11 cellular contexts compared by ENCODE assay signal in genomic region chr3:45864760-45865567, GRCh38. TPM values are rescaled to one million over a fixed set of nuclear protein-coding genes. Genes with fewer than 3 reads are reported as not detected.
DNase-seq lines count a peak whose midpoint lies in the region; ATAC-seq, FAIRE-seq and TF ChIP-seq lines count a peak whose summit lies in the region.
"Had no signal": no experiment of that assay in that cellular context is flagged by ENCODE, and none has a peak within 500 bp of the region (broad histone marks: within the 10 kb centered on the region; RNA-seq: fewer than 3 reads in every experiment).

No MANE protein-coding gene starts in this region.

- FAIRE-seq in H54 (lab: Jason Lieb, UNC) = no peak
- FAIRE-seq in HepG2 (lab: Jason Lieb, UNC) = no peak
- FAIRE-seq: A549 had no signal

- no peak overlapping the region for H3K27ac Mint-ChIP-seq in naive thymus-derived CD8-positive, alpha-beta T cell

- H3K27me3 ChIP-seq in HepG2 (ENCODE audit: control insufficient read depth in 1 of 2, insufficient read depth in 2 of 2, low read length in 2 of 2) = no peaks in the 10 kb centered on the region; a peak in 3 of 5 replicates

- H3K27ac ChIP-seq in HepG2 (ENCODE audit: extremely low read length, insufficient read depth, low read length) = no peak overlapping the region
- H3K27ac ChIP-seq: A549 had no signal

- H3K9me3 Mint-ChIP-seq in naive thymus-derived CD8-positive, alpha-beta T cell = peaks cover 0 to 5% (median 2%) of the 10 kb centered on the region in 9 donors

- H3K4me3 ChIP-seq in HepG2 (replicated peaks in 1 of 3; ENCODE audit: insufficient read depth in 1 of 3, low read depth in 2 of 3, low read length in 3 of 3) = no peak overlapping the region
- H3K4me3 ChIP-seq: A549 had no signal

- H3K9ac ChIP-seq in HepG2 (ENCODE audit: insufficient read depth, low read depth, low read length) = no peak overlapping the region

- H2AFZ ChIP-seq in HepG2 (ENCODE audit: low read length) = no peak overlapping the region

- TF ChIP-seq RAD21 in HepG2 (CRISPR knock-in tag; IDR thresholded peaks at IDR 0.05) = no peak

- peaks cover 19 to 34% (median 27%) of the 10 kb centered on the region in 4 donors for H3K4me1 Mint-ChIP-seq in naive thymus-derived CD8-positive, alpha-beta T cell

- intact Hi-C loops in HepG2 (cut with micrococcal nuclease; ENCODE audit: unreplicated experiment) = no loop called here

- no peaks in the 10 kb centered on the region for H3K36me3 ChIP-seq in HepG2 (replicated peaks in 1 of 2; ENCODE audit: control insufficient read depth in 1 of 2, insufficient read depth in 2 of 2, low read length in 2 of 2)

- ATAC-seq in GM21576 (IDR thresholded peaks at IDR 0.05; ENCODE audit: unreplicated experiment) (peak; percentile 58), HG03460 (IDR thresholded peaks at IDR 0.05; ENCODE audit: unreplicated experiment) (peak; percentile 72), HepG2 (no peak)
- peak; percentile 3 to 42 for ATAC-seq in naive thymus-derived CD8-positive, alpha-beta T cell
- ATAC-seq: A549 had no signal

- H3K79me2 ChIP-seq in HepG2 (ENCODE audit: insufficient read depth, low read length) = no peaks in the 10 kb centered on the region

- H3K4me2 ChIP-seq in HepG2 (ENCODE audit: low read depth, low read length) = no peak overlapping the region
- H3K4me2 ChIP-seq: A549 had no signal

- no peaks in the 10 kb centered on the region for H3K9me3 ChIP-seq in HepG2 (ENCODE audit: low read length)

- peak; percentile 21 for DNase-seq in NCI-H510A treated with DMSO at 0.1 percent for 48 hours (lab: John Stamatoyannopoulos, UW)
- DNase-seq in NCI-H510A (lab: John Stamatoyannopoulos, UW) = no peak
- DNase-seq in naive thymus-derived CD8-positive, alpha-beta T cell = peak in 3 of 10 donors; percentile 31 to 54 (median 51)
- no peak for DNase-seq in H54 (ENCODE audit: insufficient read length, low spot score)
- DNase-seq in HepG2 (ENCODE audit: low spot score) = no peak
- no peak for DNase-seq in NCI-H146 treated with DMSO at 0.1 percent for 48 hours (lab: John Stamatoyannopoulos, UW; ENCODE audit: unreplicated experiment)
- DNase-seq: aorta, foreskin fibroblast had no signal

- H3K4me1 ChIP-seq in HepG2 (ENCODE audit: insufficient read depth, low read length) = no peaks in the 10 kb centered on the region
- H3K4me1 ChIP-seq: A549 had no signal

- TF ChIP-seq POLR2A in H54 (IDR thresholded peaks at IDR 0.05; ENCODE audit: low read depth, low read length) (no peak), HepG2 (IDR thresholded peaks at IDR 0.05; ENCODE audit: insufficient read depth in 1 of 2, low read depth in 2 of 2, low read length in 2 of 2) (no peak)

- no peaks in the 10 kb centered on the region for H4K20me1 ChIP-seq in HepG2 (ENCODE audit: insufficient read depth, low read length)

- WGBS in HepG2 (ENCODE audit: low lambda C conversion rate) = under 1% methylated on average over 9 of the region's 9 CpGs

- H3K4me3 Mint-ChIP-seq in naive thymus-derived CD8-positive, alpha-beta T cell = peak overlapping the region in 1 of 10 donors; percentile 40

- TF ChIP-seq CTCF in HepG2 (CRISPR knock-in tag; IDR thresholded peaks at IDR 0.05) = no peak

- POLR2A ChIA-PET in naive thymus-derived CD8-positive, alpha-beta T cell (lab: Charles Lee) = interaction anchor here (1.0 kb wide), 1 partner anchor 9 kb away, joined by 3 read pairs; no protein-coding TSS in a partner anchor
- POLR2A ChIA-PET in HepG2 (lab: Yijun Ruan, JAX) = no interaction called here

- BruUV-seq in HepG2 (replicated peaks; lab: Mats Ljungman, UMichigan) = no TSS peak

- CTCF ChIA-PET in HepG2 (lab: Yijun Ruan, JAX; ENCODE audit: low intra/inter-chr PET ratio, low total read pairs) = no interaction called here

- TF ChIP-seq EP300 in HepG2 (IDR thresholded peaks at IDR 0.05; ENCODE audit: low read depth in 2 of 2, low read length in 2 of 2) (no peak), HepG2 (CRISPR knock-in tag; IDR thresholded peaks at IDR 0.05; ENCODE audit: borderline replicate concordance) (no peak)

- peaks cover 2 to 5% (median 2%) of the 10 kb centered on the region in 3 donors for H3K36me3 Mint-ChIP-seq in naive thymus-derived CD8-positive, alpha-beta T cell

- H3K27me3 Mint-ChIP-seq in naive thymus-derived CD8-positive, alpha-beta T cell = peaks cover 12 to 62% (median 33%) of the 10 kb centered on the region in 5 donors

- in situ Hi-C loops in HepG2 (cut with HindIII; ENCODE audit: extremely low pct_ligation_motif_present, low pct_unique_long_range_greater_than_20kb) = no loop called here

TF ChIP-seq in HepG2, 621 proteins besides CTCF, POLR2A, EP300 and RAD21 (continues in another document):
- no peak for TF ChIP-seq MBNL3 (CRISPR knock-in tag; conservative IDR thresholded peaks at IDR 0.05)
- no peak for TF ChIP-seq ATF7-NPFF (CRISPR knock-in tag; IDR thresholded peaks at IDR 0.05; ENCODE audit: low read depth)
- no peak for TF ChIP-seq ZNF773 (CRISPR knock-in tag; IDR thresholded peaks at IDR 0.05; ENCODE audit: borderline replicate concordance)
- TF ChIP-seq TFDP1 (CRISPR knock-in tag; IDR thresholded peaks at IDR 0.05; ENCODE audit: borderline replicate concordance) = no peak
- TF ChIP-seq SUZ12 (IDR thresholded peaks at IDR 0.05; ENCODE audit: low read depth, low read length) = no peak
- no peak for TF ChIP-seq JUN (CRISPR knock-in tag; IDR thresholded peaks at IDR 0.05)
- no peak for TF ChIP-seq RORA (CRISPR knock-in tag; IDR thresholded peaks at IDR 0.05)
- no peak for TF ChIP-seq ZNF24 (IDR thresholded peaks at IDR 0.05)
- no peak for TF ChIP-seq SCMH1 (CRISPR knock-in tag; IDR thresholded peaks at IDR 0.05; ENCODE audit: borderline replicate concordance)

RNA-seq across cellular contexts. Expression of gene CCR9, which starts 21.4 kb away (rescaled TPM):
- 1 to 10 TPM; 1.9 to 2.0 TPM for total RNA-seq in naive thymus-derived CD8-positive, alpha-beta T cell
- under 1 TPM in 2 of 3 donors, not detected in 1; 0.33 to 0.49 TPM for polyA plus RNA-seq in naive thymus-derived CD8-positive, alpha-beta T cell
- not detected in 2 replicates for total RNA-seq in HepG2 (2016; rRNA removed; fragmentation: Illumina TruSeq; extraction: Trizol)
- total RNA-seq in HepG2 (2016; cell fraction: cytosol; rRNA removed; fragmentation: Illumina TruSeq; extraction: Trizol; ENCODE audit: low read depth) = not detected in 2 replicates
- not detected in 2 replicates for total RNA-seq in HepG2 (2016; cell fraction: insoluble cytoplasmic fraction; rRNA removed; fragmentation: Illumina TruSeq; extraction: Trizol)
- total RNA-seq in HepG2 (2016; cell fraction: membrane; rRNA removed; fragmentation: Illumina TruSeq; extraction: Trizol) = not detected in 2 replicates
- not detected in 2 replicates for total RNA-seq in HepG2 (2016; cell fraction: nucleus; rRNA removed; fragmentation: Illumina TruSeq; extraction: Trizol)
- polyA plus RNA-seq in HepG2 (2011; rRNA removed) = not detected in 2 replicates
- polyA plus RNA-seq in HepG2 (2011; cell fraction: cytosol; rRNA removed) = not detected in 2 replicates
- polyA plus RNA-seq in HepG2 (2011; cell fraction: nucleus; rRNA removed) = not detected in 2 replicates
- not detected in 2 replicates for polyA plus RNA-seq in HepG2 (2012)
- polyA plus RNA-seq in HepG2 (2016; cell fraction: cytosol; fragmentation: Illumina TruSeq; extraction: Trizol; ENCODE audit: low read depth) = not detected in 2 replicates
- polyA plus RNA-seq in HepG2 (2016; cell fraction: insoluble cytoplasmic fraction; fragmentation: Illumina TruSeq; extraction: Trizol; ENCODE audit: low read depth) = not detected in 2 replicates
- not detected in 2 replicates for polyA plus RNA-seq in HepG2 (2016; cell fraction: membrane; fragmentation: Illumina TruSeq; extraction: Trizol; ENCODE audit: low read depth)
- polyA plus RNA-seq in HepG2 (2016; cell fraction: nucleus; fragmentation: Illumina TruSeq; extraction: Trizol; ENCODE audit: insufficient read depth, low read depth) = not detected in 2 replicates
- polyA minus RNA-seq in HepG2 (2011; rRNA and poly(A)+ RNA removed; ENCODE audit: low replicate concordance) = not detected in 2 replicates
- polyA minus RNA-seq in HepG2 (2011; cell fraction: cytosol; rRNA and poly(A)+ RNA removed) = not detected in 2 replicates
- polyA minus RNA-seq in HepG2 (2011; cell fraction: nucleus; rRNA and poly(A)+ RNA removed) = not detected in 2 replicates
- total RNA-seq: aorta had no signal
- polyA plus RNA-seq: A549 had no signal

RNA-seq across cellular contexts. Expression of gene LZTFL1, which starts 23.0 kb away (rescaled TPM):
- 10 to 100 TPM in 1 of 2 experiments, 1 to 10 TPM in 1; 9.6 to 10.8 TPM for total RNA-seq in naive thymus-derived CD8-positive, alpha-beta T cell
- polyA plus RNA-seq in naive thymus-derived CD8-positive, alpha-beta T cell = 1 to 10 TPM; 7.5 to 9.7 (median 8.3) TPM
- 16.6 and 27.3 TPM in 2 replicates for total RNA-seq in HepG2 (2016; rRNA removed; fragmentation: Illumina TruSeq; extraction: Trizol)
- total RNA-seq in HepG2 (2016; cell fraction: cytosol; rRNA removed; fragmentation: Illumina TruSeq; extraction: Trizol; ENCODE audit: low read depth) = 2.6 TPM in 2 replicates
- 18.6 and 27.9 TPM in 2 replicates for total RNA-seq in HepG2 (2016; cell fraction: insoluble cytoplasmic fraction; rRNA removed; fragmentation: Illumina TruSeq; extraction: Trizol)
- total RNA-seq in HepG2 (2016; cell fraction: membrane; rRNA removed; fragmentation: Illumina TruSeq; extraction: Trizol) = 7.0 and 7.7 TPM in 2 replicates
- 10.3 and 11.4 TPM in 2 replicates for total RNA-seq in HepG2 (2016; cell fraction: nucleus; rRNA removed; fragmentation: Illumina TruSeq; extraction: Trizol)
- 14.6 and 17.2 TPM in 2 replicates for polyA plus RNA-seq in HepG2 (2011; rRNA removed)
- 12.9 and 17.7 TPM in 2 replicates for polyA plus RNA-seq in HepG2 (2011; cell fraction: cytosol; rRNA removed)
- 10.4 and 11.6 TPM in 2 replicates for polyA plus RNA-seq in HepG2 (2011; cell fraction: nucleus; rRNA removed)
- polyA plus RNA-seq in HepG2 (2012) = 6.4 and 11.3 TPM in 2 replicates
- 2.7 and 4.1 TPM in 2 replicates for polyA plus RNA-seq in HepG2 (2016; cell fraction: cytosol; fragmentation: Illumina TruSeq; extraction: Trizol; ENCODE audit: low read depth)
- polyA plus RNA-seq in HepG2 (2016; cell fraction: insoluble cytoplasmic fraction; fragmentation: Illumina TruSeq; extraction: Trizol; ENCODE audit: low read depth) = 25.3 and 28.2 TPM in 2 replicates
- 5.7 and 6.5 TPM in 2 replicates for polyA plus RNA-seq in HepG2 (2016; cell fraction: membrane; fragmentation: Illumina TruSeq; extraction: Trizol; ENCODE audit: low read depth)
- polyA plus RNA-seq in HepG2 (2016; cell fraction: nucleus; fragmentation: Illumina TruSeq; extraction: Trizol; ENCODE audit: insufficient read depth, low read depth) = 12.6 and 13.8 TPM in 2 replicates
- 7.3 and 7.4 TPM in 2 replicates for polyA minus RNA-seq in HepG2 (2011; rRNA and poly(A)+ RNA removed; ENCODE audit: low replicate concordance)
- 4.0 and 6.9 TPM in 2 replicates for polyA minus RNA-seq in HepG2 (2011; cell fraction: cytosol; rRNA and poly(A)+ RNA removed)
- 9.0 and 12.6 TPM in 2 replicates for polyA minus RNA-seq in HepG2 (2011; cell fraction: nucleus; rRNA and poly(A)+ RNA removed)
